ENCODE assay signal across 1 cellular context in the genomic region with DNA sequence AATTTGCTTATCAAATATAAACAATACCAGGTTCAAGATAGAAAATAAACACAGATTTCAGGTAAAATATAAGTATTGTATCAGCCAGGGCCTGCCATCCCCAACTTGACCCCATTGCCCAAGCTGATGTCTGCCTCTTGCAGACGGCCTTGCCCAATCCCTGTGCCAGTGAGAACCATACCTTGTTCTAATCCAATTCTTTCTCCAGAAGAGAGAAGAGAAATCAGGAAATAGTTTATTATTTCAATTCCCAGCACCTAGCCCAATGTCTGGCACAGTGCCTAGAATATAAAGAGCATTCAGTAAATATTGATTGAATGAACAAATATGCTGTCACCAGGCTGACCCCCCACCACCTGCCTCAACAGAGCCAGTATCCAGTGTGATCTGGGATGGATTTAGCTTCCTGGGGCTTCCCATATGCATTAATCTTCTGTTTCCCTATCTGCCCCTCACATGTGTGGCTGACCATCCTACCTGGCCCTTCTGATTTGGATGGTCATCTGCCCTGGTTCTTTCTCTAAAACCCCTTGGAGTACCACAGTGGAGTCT. TPM values are rescaled to one million over a fixed set of nuclear protein-coding genes. Genes with fewer than 3 reads are reported as not detected.
"Had no signal": no experiment of that assay in that cellular context is flagged by ENCODE, and none has a peak within 500 bp of the region (broad histone marks: within the 10 kb centered on the region; RNA-seq: fewer than 3 reads in every experiment).

No MANE protein-coding gene starts in this region.

RNA-seq across cellular contexts. Expression of a gene that starts 39.7 kb away (rescaled TPM):
- total RNA-seq: PC-9 had no signal
